9 cellular contexts compared by ENCODE assay signal in genomic region chr14:37186865-37187264, GRCh38. TPM values are rescaled to one million over a fixed set of nuclear protein-coding genes. Genes with fewer than 3 reads are reported as not detected.
"Had no signal": no experiment of that assay in that cellular context is flagged by ENCODE, and none has a peak within 500 bp of the region (broad histone marks: within the 10 kb centered on the region; RNA-seq: fewer than 3 reads in every experiment).

No MANE protein-coding gene starts in this region.

- FAIRE-seq: HepG2, HTR-8/SVneo had no signal

- H3K9ac ChIP-seq: KMS-11 had no signal

- H3K4me2 ChIP-seq: KMS-11 had no signal

- DNase-seq: IMR-90, KBM-7, KG1 had no signal

- H3K27ac ChIP-seq: HL-60, KMS-11 had no signal

RNA-seq across cellular contexts. Expression of gene MIPOL1, which starts 10.9 kb away (rescaled TPM):
- polyA plus RNA-seq: IgD-negative memory B cell had no signal

RNA-seq across cellular contexts. Expression of gene SLC25A21, which starts 14.5 kb away (rescaled TPM):
- total RNA-seq: HT-29 had no signal
- polyA plus RNA-seq: IgD-negative memory B cell had no signal
